8 cellular contexts compared by ENCODE assay signal in the genomic region with DNA sequence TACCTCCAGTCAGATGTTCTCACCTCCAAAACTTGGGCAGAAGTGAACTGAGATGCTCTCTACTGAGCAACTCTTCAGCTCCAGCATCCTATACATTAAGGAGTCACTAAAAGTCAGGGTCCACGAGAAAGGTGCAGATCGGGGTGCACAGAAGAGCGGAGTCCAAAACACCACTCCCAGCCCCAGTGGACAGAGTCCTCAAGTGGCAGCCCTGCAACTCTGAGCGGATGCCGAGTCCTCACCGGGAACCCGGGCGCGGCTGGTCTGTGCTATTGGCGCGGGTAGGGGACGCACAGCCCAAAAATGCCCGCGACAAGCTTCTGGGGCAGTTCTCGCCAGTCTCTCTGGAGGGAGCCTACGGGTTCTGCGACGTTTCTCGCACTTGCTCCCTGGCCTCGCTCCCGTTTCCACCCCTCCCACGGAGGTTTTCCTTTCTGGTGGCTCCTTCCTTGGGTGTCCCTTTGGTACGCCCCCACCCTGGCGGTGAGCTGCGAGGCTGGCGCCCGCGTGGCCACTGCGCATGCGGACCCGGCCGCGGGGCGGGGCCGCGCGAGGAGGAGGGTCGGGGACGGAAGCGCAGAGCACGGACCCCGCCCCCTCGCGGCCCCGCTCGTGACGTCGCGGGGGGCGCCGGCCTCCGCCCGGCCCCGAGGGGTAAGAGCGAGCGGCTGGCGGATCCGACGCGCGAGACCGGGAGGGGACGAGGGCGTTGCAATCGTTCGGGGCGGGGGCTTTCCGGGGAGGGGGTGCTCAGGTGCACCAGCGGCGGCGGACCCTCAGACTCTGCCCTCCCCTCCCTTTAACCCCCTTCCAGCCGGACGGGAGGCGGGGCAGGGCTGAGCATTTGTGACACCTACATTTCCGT. TPM values are rescaled to one million over a fixed set of nuclear protein-coding genes. Genes with fewer than 3 reads are reported as not detected.
DNase-seq lines count a peak whose midpoint lies in the region; ATAC-seq and TF ChIP-seq lines count a peak whose summit lies in the region.

Gene TMEM219 (plus strand): TSS at position 601 of the 865 bp plus-strand sequence. CDS start 1,065 bp downstream, outside the sequence.

- peaks cover 2 to 8% (median 2%) of the 10 kb centered on the region in 3 donors for H3K27me3 Mint-ChIP-seq in CD14-positive monocyte (ENCODE audit: low read depth in 3 of 3)

- DNase-seq in CD14-positive monocyte (ENCODE audit: low spot score): peak; percentile 73
- peak; percentile 84 for DNase-seq in HK-2 (ENCODE audit: unreplicated experiment)
- peak; percentile 46 for DNase-seq in NK-92 (lab: John Stamatoyannopoulos, UW; ENCODE audit: unreplicated experiment)
- peak; percentile 69 to 88 for DNase-seq in activated CD8-positive, alpha-beta memory T cell treated with anti-CD3 and anti-CD28 coated beads for 1 hour (ENCODE audit: extremely low read depth in 1 of 2, low read depth in 1 of 2)
- peak; percentile 92 for DNase-seq in effector CD8-positive, alpha-beta T cell (lab: John Stamatoyannopoulos, UW)
- peak; percentile 95 for DNase-seq in medulla oblongata (ENCODE audit: extremely low spot score)
- DNase-seq in stimulated activated CD8-positive, alpha-beta memory T cell treated with anti-CD3 and anti-CD28 coated beads, Interleukin-12 subunit alpha, Interleukin-12 subunit beta, amount 100 ng/mL, for 1 hour (ENCODE audit: low read depth): peak; percentile 84

- H3K27ac Mint-ChIP-seq in CD14-positive monocyte: peak within 1 kb of the TSS; percentile 88 to 98 (median 96)

- peak; percentile 89 for ATAC-seq in GM19397 (IDR thresholded peaks at IDR 0.05; ENCODE audit: unreplicated experiment)

- peaks cover 18% of the 10 kb centered on the region for H3K4me1 Mint-ChIP-seq in CD14-positive monocyte

- TF ChIP-seq CTCF in CD14-positive monocyte (IDR thresholded peaks at IDR 0.05): peak; percentile 28

- peak within 1 kb of the TSS; percentile 95 to 96 for H3K4me3 Mint-ChIP-seq in CD14-positive monocyte

- intact Hi-C loops in CD14-positive monocyte (cut with micrococcal nuclease): loop anchor here (5.0 kb wide), 1 partner anchor 34 kb away; the partner anchor contains the start of gene KCTD13 (in 2 of the 2)

- H3K36me3 Mint-ChIP-seq in CD14-positive monocyte: peaks cover 13 to 20% of the 10 kb centered on the region in 2 donors

- no peaks in the 10 kb centered on the region for H3K9me3 Mint-ChIP-seq in CD14-positive monocyte

RNA-seq across cellular contexts. Expression of gene TMEM219, which starts in this region (rescaled TPM):
- polyA plus RNA-seq in CD14-positive monocyte: 100 to 1,000 TPM; 227 to 265 TPM

Comparison
In these comparisons a context has a peak if more than half of its experiments do, and no peak if none do; other contexts are left out.
1. Peak in every context shown above with its lines: DNase-seq and ATAC-seq.